In the genomic region with DNA sequence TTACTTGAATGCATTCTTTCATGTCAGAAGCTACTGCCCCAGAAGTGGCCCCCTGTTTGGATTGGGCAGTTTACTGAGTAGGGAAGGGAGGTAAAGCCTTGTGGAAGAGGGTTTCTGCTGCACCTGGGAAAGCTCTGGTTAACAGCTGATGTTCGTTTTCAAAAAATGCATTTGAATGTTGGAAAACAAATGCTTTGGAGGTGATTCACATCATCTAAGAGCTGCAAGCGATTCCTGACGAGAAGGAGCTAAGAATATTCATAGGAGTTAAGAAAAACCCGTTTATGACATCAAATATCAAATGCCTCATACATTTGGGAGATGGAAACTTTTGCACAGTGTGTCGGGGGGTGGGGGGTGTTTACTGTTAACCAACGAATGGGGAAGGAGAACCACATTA, we compare ENCODE assay signal across 15 cellular contexts.
DNase-seq lines count a peak whose midpoint lies in the region; ATAC-seq and TF ChIP-seq lines count a peak whose summit lies in the region.
"Had no signal": no experiment of that assay in that cellular context is flagged by ENCODE, and none has a peak within 500 bp of the region (broad histone marks: within the 10 kb centered on the region; RNA-seq: fewer than 3 reads in every experiment).

No MANE protein-coding gene starts in this region.

- no peaks in the 10 kb centered on the region for H3K79me1 ChIP-seq in IMR-90 (ENCODE audit: low read depth in 1 of 2, low read length in 2 of 2)
- H3K79me1 ChIP-seq in mesenchymal stem cell (replicated peaks; ENCODE audit: low read length, poor library complexity, severe bottlenecking): no peaks in the 10 kb centered on the region

- DNase-seq in IMR-90 (peak; percentile 17), adipocyte (ENCODE audit: low read depth) (peak; percentile 13), fibroblast of villous mesenchyme (ENCODE audit: low read depth) (peak; percentile 47), RWPE1 (ENCODE audit: low spot score) (no peak), mesenchymal stem cell (no peak)
- DNase-seq: C1 segment of cervical spinal cord; CD4-positive, alpha-beta T cell; DMS153; DMS79 treated with DMSO at 0.1 percent for 48 hours; GDM1 had no signal

- H3K4me3 Mint-ChIP-seq in nephron: no peak overlapping the region
- H3K4me3 Mint-ChIP-seq: B cell; CD4-positive, alpha-beta T cell had no signal

- H3K56ac ChIP-seq in IMR-90 (ENCODE audit: extremely low read depth, insufficient read depth, low read length): no peak overlapping the region

- no peaks in the 10 kb centered on the region for H3K27me3 Mint-ChIP-seq in nephron (ENCODE audit: low read depth)
- H3K27me3 Mint-ChIP-seq: B cell had no signal

- H4K8ac ChIP-seq in IMR-90 (ENCODE audit: low read depth in 2 of 2, low read length in 2 of 2) (no peak overlapping the region), mesenchymal stem cell (ENCODE audit: low read length) (no peak overlapping the region)

- H3K9me3 Mint-ChIP-seq in nephron: peaks cover 4% of the 10 kb centered on the region

- no peak overlapping the region for H2BK12ac ChIP-seq in mesenchymal stem cell (ENCODE audit: low read length in 2 of 2)

- H4K91ac ChIP-seq in IMR-90 (ENCODE audit: insufficient read depth, low read depth, low read length): no peak overlapping the region
- no peak overlapping the region for H4K91ac ChIP-seq in mesenchymal stem cell (ENCODE audit: low read length)

- CTCF ChIA-PET in IMR-90 (lab: Yijun Ruan, JAX): no interaction called here
- CTCF ChIA-PET in RWPE1 (lab: Yijun Ruan, JAX): interaction anchor here (0.7 kb wide), 1 partner anchor 10 kb away, joined by 3 read pairs; no protein-coding TSS in a partner anchor

- H3K27ac Mint-ChIP-seq in nephron: peak overlapping the region; percentile 34 to 78 (median 37)
- H3K27ac Mint-ChIP-seq: B cell; CD4-positive, alpha-beta T cell had no signal

- H3K23ac ChIP-seq in IMR-90 (ENCODE audit: low read depth, low read length): no peak overlapping the region
- no peak overlapping the region for H3K23ac ChIP-seq in mesenchymal stem cell (ENCODE audit: low read length in 2 of 2)

- in situ Hi-C loops in IMR-90 (cut with MboI; ENCODE audit: low sequenced_read_pairs): no loop called here

- H2AK5ac ChIP-seq in IMR-90 (ENCODE audit: low read depth, low read length): no peak overlapping the region
- H2AK5ac ChIP-seq in mesenchymal stem cell (ENCODE audit: low read length, severe bottlenecking): no peak overlapping the region

- ATAC-seq in IMR-90 (ENCODE audit: low read depth) (no peak), HG02571 (IDR thresholded peaks at IDR 0.05; ENCODE audit: unreplicated experiment) (no peak), HG03280 (IDR thresholded peaks at IDR 0.05; ENCODE audit: unreplicated experiment) (no peak)

- no peaks in the 10 kb centered on the region for H3K9me3 ChIP-seq in IMR-90 (ENCODE audit: control insufficient read depth, insufficient read depth, low read length)
- no peaks in the 10 kb centered on the region for H3K9me3 ChIP-seq in adipocyte (ENCODE audit: control insufficient read depth, low read length)
- peaks cover 6% of the 10 kb centered on the region for H3K9me3 ChIP-seq in mesenchymal stem cell (ENCODE audit: control insufficient read depth, low read length)

- TF ChIP-seq RAD21 in IMR-90 (IDR thresholded peaks at IDR 0.05; ENCODE audit: low read length): no peak

- no peak overlapping the region for H3K4me2 ChIP-seq in IMR-90 (ENCODE audit: low read depth, low read length)
- H3K4me2 ChIP-seq in mesenchymal stem cell (ENCODE audit: low read length, poor library complexity, severe bottlenecking): no peak overlapping the region

- H3K36me3 Mint-ChIP-seq in nephron (ENCODE audit: low read depth): peaks cover 27% of the 10 kb centered on the region

- no peaks in the 10 kb centered on the region for H3K36me3 ChIP-seq in IMR-90 (ENCODE audit: control insufficient read depth, insufficient read depth, low read length)
- no peaks in the 10 kb centered on the region for H3K36me3 ChIP-seq in adipocyte (ENCODE audit: control insufficient read depth, insufficient read depth, low read length, severe bottlenecking)
- H3K36me3 ChIP-seq in mesenchymal stem cell (ENCODE audit: control insufficient read depth in 1 of 2, insufficient read depth in 2 of 2, low read depth in 1 of 2, low read length in 2 of 2): no peaks in the 10 kb centered on the region
- H3K36me3 ChIP-seq: HAP-1 had no signal

- no peak for TF ChIP-seq POLR2A in IMR-90 (IDR thresholded peaks at IDR 0.05; ENCODE audit: low read depth, low read length)

- no peak overlapping the region for H3K4ac ChIP-seq in IMR-90 (ENCODE audit: low read depth, low read length)
- no peak overlapping the region for H3K4ac ChIP-seq in mesenchymal stem cell (ENCODE audit: low read depth in 1 of 2, low read length in 2 of 2)

- H3K18ac ChIP-seq in IMR-90 (ENCODE audit: low read depth, low read length) (no peak overlapping the region), mesenchymal stem cell (ENCODE audit: low read depth in 1 of 2, low read length in 2 of 2) (no peak overlapping the region)

- 20% methylated on average over 1 of the region's 6 CpGs; no CpG with 5 or more reads in 1 of the 2 experiments for WGBS in IMR-90 (ENCODE audit: extremely low coverage in 2 of 2, insufficient read length in 1 of 2), 2 experiments
- WGBS in mesenchymal stem cell: 60% methylated on average over 5 of the region's 6 CpGs

- no peaks in the 10 kb centered on the region for H4K20me1 ChIP-seq in IMR-90 (ENCODE audit: insufficient read depth, low read length)

- H3K27ac ChIP-seq in IMR-90 (ENCODE audit: insufficient read depth, low read length) (no peak overlapping the region), RWPE1 (no peak overlapping the region), mesenchymal stem cell (ENCODE audit: low read length, poor library complexity, severe bottlenecking) (no peak overlapping the region)

- H3K4me1 ChIP-seq in IMR-90 (ENCODE audit: control insufficient read depth, insufficient read depth, low read length) (no peaks in the 10 kb centered on the region), adipocyte (ENCODE audit: control insufficient read depth, insufficient read depth, low read length) (no peaks in the 10 kb centered on the region), mesenchymal stem cell (ENCODE audit: control insufficient read depth, insufficient read depth, low read depth, low read length) (peaks cover 2% of the 10 kb centered on the region)
- H3K4me1 ChIP-seq: HAP-1 had no signal

- H2AFZ ChIP-seq in IMR-90 (replicated peaks; ENCODE audit: low read length, poor library complexity) (no peak overlapping the region), mesenchymal stem cell (ENCODE audit: low read depth, low read length) (no peak overlapping the region)

- peaks cover 5% of the 10 kb centered on the region for H3K4me1 Mint-ChIP-seq in nephron
- H3K4me1 Mint-ChIP-seq: B cell had no signal

- H2BK5ac ChIP-seq in IMR-90 (ENCODE audit: low read depth, low read length, poor library complexity, severe bottlenecking): no peak overlapping the region
- no peak overlapping the region for H2BK5ac ChIP-seq in mesenchymal stem cell (ENCODE audit: low read depth, low read length, poor library complexity, severe bottlenecking)

- no TSS peak for BruUV-seq in IMR-90 (replicated peaks; lab: Mats Ljungman, UMichigan)

- intact Hi-C loops in IMR-90 (cut with micrococcal nuclease): no loop called here

- H3K9ac ChIP-seq in IMR-90 (ENCODE audit: low read depth, low read length) (no peak overlapping the region), adipocyte (ENCODE audit: low read length) (no peak overlapping the region), mesenchymal stem cell (ENCODE audit: low read length) (no peak overlapping the region)

- H3K4me3 ChIP-seq in IMR-90 (ENCODE audit: insufficient read depth, low read depth, low read length): no peak overlapping the region
- H3K4me3 ChIP-seq in adipocyte (ENCODE audit: low read length): no peak overlapping the region
- no peak overlapping the region for H3K4me3 ChIP-seq in fibroblast of villous mesenchyme (ENCODE audit: low read depth, low read length)
- no peak overlapping the region for H3K4me3 ChIP-seq in mesenchymal stem cell (ENCODE audit: insufficient read depth in 1 of 2, low read depth in 1 of 2, low read length in 2 of 2)
- H3K4me3 ChIP-seq: HAP-1 had no signal

- no peak overlapping the region for H2BK15ac ChIP-seq in IMR-90 (ENCODE audit: low read depth, low read length)
- H2BK15ac ChIP-seq in mesenchymal stem cell (ENCODE audit: low read depth, poor library complexity, severe bottlenecking): no peak overlapping the region

- dilution Hi-C loops in IMR-90 (cut with HindIII; ENCODE audit: low sequenced_read_pairs, unreplicated experiment): no loop called here

- no peak overlapping the region for H2BK120ac ChIP-seq in IMR-90 (ENCODE audit: low read depth, low read length)
- no peak overlapping the region for H2BK120ac ChIP-seq in mesenchymal stem cell (ENCODE audit: low read depth, low read length)

- H2BK20ac ChIP-seq in IMR-90 (ENCODE audit: low read depth, low read length): no peak overlapping the region

- H3K14ac ChIP-seq in IMR-90 (replicated peaks; ENCODE audit: low read depth, low read length) (no peak overlapping the region), mesenchymal stem cell (ENCODE audit: low read length in 2 of 2) (no peak overlapping the region)

- POLR2A ChIA-PET in IMR-90 (lab: Charles Lee; ENCODE audit: unreplicated experiment): interaction anchor here (0.6 kb wide), 1 partner anchor 637 kb away, joined by 3 read pairs; no protein-coding TSS in a partner anchor
- POLR2A ChIA-PET in RWPE1 (lab: Yijun Ruan, JAX; ENCODE audit: low non-redundant PET): no interaction called here

- H3K27me3 ChIP-seq in IMR-90 (ENCODE audit: control insufficient read depth, insufficient read depth, low read length) (no peaks in the 10 kb centered on the region), adipocyte (replicated peaks; ENCODE audit: control insufficient read depth, insufficient read depth, low read length) (no peaks in the 10 kb centered on the region), mesenchymal stem cell (ENCODE audit: control insufficient read depth in 1 of 2, insufficient read depth in 1 of 2, low read length in 2 of 2) (no peaks in the 10 kb centered on the region)

- no peak overlapping the region for H2AK9ac ChIP-seq in IMR-90 (replicated peaks; ENCODE audit: low read depth, low read length, poor library complexity)

- TF ChIP-seq CTCF in IMR-90 (conservative IDR thresholded peaks at IDR 0.05; ENCODE audit: low read depth, low read length): no peak
- no peak for TF ChIP-seq CTCF in fibroblast of villous mesenchyme (IDR thresholded peaks at IDR 0.05; ENCODE audit: insufficient read depth, low read depth, low read length)
- no peak for TF ChIP-seq CTCF in nephron (IDR thresholded peaks at IDR 0.05; ENCODE audit: unreplicated experiment in 3 of 3)
- TF ChIP-seq CTCF in RWPE1 (conservative IDR thresholded peaks at IDR 0.05; ENCODE audit: low read depth): no peak

- H4K5ac ChIP-seq in IMR-90 (ENCODE audit: low read depth, low read length): no peak overlapping the region

- H3K9me1 ChIP-seq in IMR-90 (ENCODE audit: insufficient read depth, low read length): no peaks in the 10 kb centered on the region

TF ChIP-seq in IMR-90, 13 proteins besides CTCF, POLR2A, EP300 and RAD21 (continues in another document):
- TF ChIP-seq RCOR1 (IDR thresholded peaks at IDR 0.05; ENCODE audit: insufficient replicate concordance, low read length) (no peak), MAFK (IDR thresholded peaks at IDR 0.05; ENCODE audit: low read depth, low read length) (no peak), MXI1 (IDR thresholded peaks at IDR 0.05; ENCODE audit: borderline replicate concordance, low read depth, low read length) (no peak), SMC3 (IDR thresholded peaks at IDR 0.05; ENCODE audit: low read depth, low read length) (no peak)

Comparison
In these comparisons a context has a peak if more than half of its experiments do, and no peak if none do; other contexts are left out.
1. DNase-seq: peak in IMR-90 (single experiment), adipocyte (single experiment) and fibroblast of villous mesenchyme (single experiment); none in RWPE1 (single experiment) and mesenchymal stem cell (single experiment).